Comparison of ENCODE assay signal across 17 cellular contexts in the genomic region with DNA sequence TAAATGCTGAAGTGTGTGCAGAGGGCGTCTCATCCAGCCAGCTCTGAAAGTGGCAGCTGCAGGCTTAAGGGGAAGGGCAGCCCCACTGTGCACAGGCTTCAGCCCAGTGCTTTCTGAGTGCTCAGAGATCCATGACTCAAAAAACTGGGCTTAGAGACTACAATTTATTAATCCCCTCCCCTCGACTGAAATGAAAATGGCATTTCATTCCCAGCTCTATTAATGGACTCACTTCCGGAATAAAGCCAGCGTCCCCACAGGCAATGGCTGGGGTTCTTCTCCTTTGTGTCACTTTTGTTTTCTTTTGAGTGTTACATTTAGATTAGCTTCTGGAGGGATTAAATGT. TPM values are rescaled to one million over a fixed set of nuclear protein-coding genes. Genes with fewer than 3 reads are reported as not detected.
DNase-seq lines count a peak whose midpoint lies in the region; ATAC-seq and TF ChIP-seq lines count a peak whose summit lies in the region.
"Had no signal": no experiment of that assay in that cellular context is flagged by ENCODE, and none has a peak within 500 bp of the region (broad histone marks: within the 10 kb centered on the region; RNA-seq: fewer than 3 reads in every experiment).

No MANE protein-coding gene starts in this region.

- CTCF ChIA-PET in activated CD8-positive, alpha-beta T cell treated with anti-CD3 and anti-CD28 coated beads, Interleukin-2, amount 10 ng/mL, durations not matched to agents 7 days and 5 days (lab: Charles Lee), result interaction anchor here (1.4 to 2.5 kb wide), 2 partner anchors 11 kb away, joined by 3 to 7 read pairs; no protein-coding TSS in a partner anchor

- H3K9ac ChIP-seq in skeletal muscle satellite cell (ENCODE audit: low read depth, low read length), result peak overlapping the region; percentile 48

- WGBS in adipose tissue, 3 donors, result 69 to 81% (median 70%) methylated on average over 4 of the region's 4 CpGs
- 64 to 72% (median 65%) methylated on average over 4 of the region's 4 CpGs for WGBS in heart left ventricle, 4 donors

- no peaks in the 10 kb centered on the region for H3K4me1 Mint-ChIP-seq in activated T-cell treated with anti-CD3 and anti-CD28 coated beads, Interleukin-2, amount 50 U/mL, for 72 hours (ENCODE audit: low read depth)
- peaks cover 26% of the 10 kb centered on the region for H3K4me1 Mint-ChIP-seq in activated CD8-positive, alpha-beta T cell treated with anti-CD3 and anti-CD28 coated beads, Interleukin-2, amount 10 ng/mL, durations not matched to agents 7 days and 5 days (ENCODE audit: low read depth)

- H3K9me3 ChIP-seq in heart left ventricle (no peaks in the 10 kb centered on the region), skeletal muscle satellite cell (replicated peaks; ENCODE audit: low read length) (no peaks in the 10 kb centered on the region)

- TF ChIP-seq CTCF in heart left ventricle (IDR thresholded peaks at IDR 0.05), result no peak

- no peaks in the 10 kb centered on the region for H3K36me3 ChIP-seq in heart left ventricle
- H3K36me3 ChIP-seq in skeletal muscle satellite cell (ENCODE audit: insufficient read depth, low read length), result no peaks in the 10 kb centered on the region

- H3K9me3 Mint-ChIP-seq in activated T-cell treated with anti-CD3 and anti-CD28 coated beads, Interleukin-2, amount 50 U/mL, for 72 hours, result no peaks in the 10 kb centered on the region
- H3K9me3 Mint-ChIP-seq in activated CD8-positive, alpha-beta T cell treated with anti-CD3 and anti-CD28 coated beads, Interleukin-2, amount 10 ng/mL, durations not matched to agents 7 days and 5 days (ENCODE audit: insufficient read depth), result no peaks in the 10 kb centered on the region
- H3K9me3 Mint-ChIP-seq: CD4-positive, alpha-beta memory T cell; endodermal cell; T-helper 1 cell treated with Interleukin-12 subunit alpha and Interleukin-12 subunit beta and Interleukin-4 antibody, amounts not matched to agents 30 μg/mL and 1 μg/mL, for 36 hours had no signal

- no peaks in the 10 kb centered on the region for H3K27me3 Mint-ChIP-seq in activated T-cell treated with anti-CD3 and anti-CD28 coated beads, Interleukin-2, amount 50 U/mL, for 72 hours (ENCODE audit: low read depth)
- no peaks in the 10 kb centered on the region for H3K27me3 Mint-ChIP-seq in activated CD8-positive, alpha-beta T cell treated with anti-CD3 and anti-CD28 coated beads, Interleukin-2, amount 10 ng/mL, durations not matched to agents 7 days and 5 days (ENCODE audit: low read depth)
- H3K27me3 Mint-ChIP-seq: CD4-positive, alpha-beta memory T cell had no signal

- H3K4me3 ChIP-seq in heart left ventricle (no peak overlapping the region), skeletal muscle satellite cell (ENCODE audit: low read length) (peak overlapping the region; percentile 6)
- H3K4me3 ChIP-seq: K562 had no signal

- intact Hi-C loops in heart left ventricle (cut with DNase I), result no loop called here

- peak overlapping the region; percentile 47 for H3K27ac ChIP-seq in adipose tissue (ENCODE audit: low read depth, low read length)
- H3K27ac ChIP-seq in heart left ventricle, result peak overlapping the region in 8 of 12 donors; percentile 36 to 86 (median 51)

- POLR2A ChIA-PET in activated CD8-positive, alpha-beta T cell treated with anti-CD3 and anti-CD28 coated beads, Interleukin-2, amount 10 ng/mL, durations not matched to agents 7 days and 5 days (lab: Charles Lee), result interaction anchor here (1.0 kb wide), 1 partner anchor 12 kb away, joined by 3 read pairs; no protein-coding TSS in a partner anchor

- H3K4me1 ChIP-seq in heart left ventricle (peaks cover 8 to 51% (median 30%) of the 10 kb centered on the region in 12 donors), skeletal muscle satellite cell (ENCODE audit: control insufficient read depth, insufficient read depth, low read length) (peaks cover 43% of the 10 kb centered on the region)

- H3K36me3 Mint-ChIP-seq in activated T-cell treated with anti-CD3 and anti-CD28 coated beads, Interleukin-2, amount 50 U/mL, for 72 hours (ENCODE audit: insufficient read depth in 2 of 2), result no peaks in the 10 kb centered on the region
- H3K36me3 Mint-ChIP-seq in activated CD8-positive, alpha-beta T cell treated with anti-CD3 and anti-CD28 coated beads, Interleukin-2, amount 10 ng/mL, durations not matched to agents 7 days and 5 days (ENCODE audit: low read depth), result no peaks in the 10 kb centered on the region

- DNase-seq in HT1080 (ENCODE audit: low read depth), result peak; percentile 62
- DNase-seq in heart left ventricle, result no peak
- no peak for DNase-seq in activated T-cell treated with anti-CD3 and anti-CD28 coated beads, Interleukin-2, amount 50 U/mL, for 72 hours
- DNase-seq in activated CD8-positive, alpha-beta T cell treated with anti-CD3 and anti-CD28 coated beads, Interleukin-2, amount 10 ng/mL, durations not matched to agents 7 days and 5 days, result no peak
- no peak for DNase-seq in activated T-cell treated with anti-CD3 and anti-CD28 coated beads, Interleukin-2, amount 50 U/mL, for 48 hours
- DNase-seq: activated CD4-positive, alpha-beta T cell treated with anti-CD3 and anti-CD28 coated beads for 48 hours; CD4-positive, alpha-beta memory T cell; endodermal cell; NCI-H1436 treated with DMSO at 0.1 percent for 48 hours; NCI-H446 treated with DMSO at 0.1 percent for 48 hours; retina; stimulated activated naive CD4-positive, alpha-beta T cell had no signal

- TF ChIP-seq POLR2A in heart left ventricle (IDR thresholded peaks at IDR 0.05), result no peak

- peak overlapping the region; percentile 69 for H3K4me2 ChIP-seq in skeletal muscle satellite cell (ENCODE audit: low read length)

- ATAC-seq in heart left ventricle (peak in 3 of 4 donors; percentile 5 to 54 (median 17)), HG03097 (IDR thresholded peaks at IDR 0.05; ENCODE audit: low FRiP score, unreplicated experiment) (no peak)
- no peak for ATAC-seq in activated T-cell treated with anti-CD3 and anti-CD28 coated beads, Interleukin-2, amount 50 U/mL, for 72 hours (replicated peaks in 1 of 2)
- ATAC-seq in activated CD8-positive, alpha-beta T cell treated with anti-CD3 and anti-CD28 coated beads, Interleukin-2, amount 10 ng/mL, durations not matched to agents 7 days and 5 days, result no peak

- no peak overlapping the region for H3K27ac Mint-ChIP-seq in activated T-cell treated with anti-CD3 and anti-CD28 coated beads, Interleukin-2, amount 50 U/mL, for 72 hours
- no peak overlapping the region for H3K27ac Mint-ChIP-seq in activated CD8-positive, alpha-beta T cell treated with anti-CD3 and anti-CD28 coated beads, Interleukin-2, amount 10 ng/mL, durations not matched to agents 7 days and 5 days
- H3K27ac Mint-ChIP-seq: CD4-positive, alpha-beta memory T cell; T-helper 1 cell treated with Interleukin-12 subunit alpha and Interleukin-12 subunit beta and Interleukin-4 antibody, amounts not matched to agents 30 μg/mL and 1 μg/mL, for 36 hours had no signal

- H3K4me3 Mint-ChIP-seq in activated T-cell treated with anti-CD3 and anti-CD28 coated beads, Interleukin-2, amount 50 U/mL, for 72 hours, result no peak overlapping the region
- H3K4me3 Mint-ChIP-seq in activated CD8-positive, alpha-beta T cell treated with anti-CD3 and anti-CD28 coated beads, Interleukin-2, amount 10 ng/mL, durations not matched to agents 7 days and 5 days, result no peak overlapping the region
- H3K4me3 Mint-ChIP-seq: CD4-positive, alpha-beta memory T cell; endodermal cell; T-helper 1 cell treated with Interleukin-12 subunit alpha and Interleukin-12 subunit beta and Interleukin-4 antibody, amounts not matched to agents 30 μg/mL and 1 μg/mL, for 36 hours had no signal

- H3K27me3 ChIP-seq in heart left ventricle (peaks cover 0 to 28% (median 0%) of the 10 kb centered on the region in 9 donors), skeletal muscle satellite cell (ENCODE audit: control insufficient read depth, insufficient read depth, low read length) (no peaks in the 10 kb centered on the region)

RNA-seq across cellular contexts. Expression of a gene that starts 55.5 kb away (rescaled TPM):
- 133 and 163 TPM in 2 replicates for total RNA-seq in HT1080 (2014; rRNA removed; shearing (Covaris generic))
- polyA plus RNA-seq in HT1080 (2015; cell fraction: cytosol; rRNA removed), result 82.5 and 95.4 TPM in 2 replicates
- 239 and 264 TPM in 2 replicates for polyA plus RNA-seq in HT1080 (2015; cell fraction: nucleus; rRNA removed)
- polyA plus RNA-seq in adipose tissue, result 10 to 100 TPM in 1 of 3 donors, 1 to 10 TPM in 2; 5.6 to 12.3 (median 7.4) TPM
- 10 to 100 TPM; 19.5 to 38.8 (median 29.6) TPM for total RNA-seq in heart left ventricle
- polyA plus RNA-seq in heart left ventricle, result 10 to 100 TPM; 14.6 to 30.4 TPM
- total RNA-seq in skeletal muscle satellite cell (2012; rRNA removed), result 61.6 and 71.2 TPM in 2 replicates
- 1 to 10 TPM; 3.7 to 5.2 TPM for total RNA-seq in activated T-cell treated with anti-CD3 and anti-CD28 coated beads, Interleukin-2, amount 50 U/mL, for 72 hours
- total RNA-seq in activated CD8-positive, alpha-beta T cell treated with anti-CD3 and anti-CD28 coated beads, Interleukin-2, amount 10 ng/mL, durations not matched to agents 7 days and 5 days, result 1 to 10 TPM; 2.4 to 2.7 TPM

Comparison
In these comparisons a context has a peak if more than half of its experiments do, and no peak if none do; other contexts are left out.
1. ATAC-seq: peak in heart left ventricle (3 of 4); none in HG03097 (single experiment), activated T-cell treated with anti-CD3 and anti-CD28 coated beads, Interleukin-2, amount 50 U/mL, for 72 hours (0 of 2) and activated CD8-positive, alpha-beta T cell treated with anti-CD3 and anti-CD28 coated beads, Interleukin-2, amount 10 ng/mL, durations not matched to agents 7 days and 5 days (single experiment).